Comparison of ENCODE assay signal across 10 cellular contexts in genomic region chr10:21293518-21294356, GRCh38.
DNase-seq lines count a peak whose midpoint lies in the region; TF ChIP-seq lines count a peak whose summit lies in the region.
"Had no signal": no experiment of that assay in that cellular context is flagged by ENCODE, and none has a peak within 500 bp of the region (broad histone marks: within the 10 kb centered on the region; RNA-seq: fewer than 3 reads in every experiment).

No MANE protein-coding gene starts in this region.

- H3K9me3 Mint-ChIP-seq in Caco-2 (ENCODE audit: unreplicated experiment) (no peaks in the 10 kb centered on the region), chondrocyte (ENCODE audit: low read depth) (no peaks in the 10 kb centered on the region)
- H3K9me3 Mint-ChIP-seq: CD4-positive, CD25-positive, alpha-beta regulatory T cell had no signal

- no TSS peak for BruUV-seq in Caco-2 (replicated peaks; lab: Mats Ljungman, UMichigan)

- POLR2A ChIA-PET in Caco-2 (lab: Charles Lee), result interaction anchor here (0.6 to 1.2 kb wide), 6 partner anchors 14 to 334 kb away, joined by 3 to 9 read pairs (median 4); partner anchors contain the start of gene SKIDA1

- H3K36me3 ChIP-seq in Caco-2 (ENCODE audit: control insufficient read depth, insufficient read depth, low read length) (no peaks in the 10 kb centered on the region), mesendoderm (ENCODE audit: control insufficient read depth, insufficient read depth, low read length) (no peaks in the 10 kb centered on the region)

- H3K4me3 Mint-ChIP-seq in Caco-2 (ENCODE audit: unreplicated experiment), result peak overlapping the region; percentile 73
- peak overlapping the region; percentile 45 for H3K4me3 Mint-ChIP-seq in chondrocyte (ENCODE audit: unreplicated experiment)
- H3K4me3 Mint-ChIP-seq: CD4-positive, CD25-positive, alpha-beta regulatory T cell had no signal

- H3K4ac ChIP-seq in mesendoderm (ENCODE audit: low read depth, low read length), result peak overlapping the region; percentile 89

- H4K5ac ChIP-seq in mesendoderm (ENCODE audit: low read length), result peak overlapping the region; percentile 1

- H3K27ac Mint-ChIP-seq in Caco-2 (ENCODE audit: unreplicated experiment) (peak overlapping the region; percentile 65), chondrocyte (ENCODE audit: unreplicated experiment) (peak overlapping the region; percentile 78)

- H3K18ac ChIP-seq in mesendoderm (ENCODE audit: low read length), result peak overlapping the region; percentile 95

- H3K79me2 ChIP-seq in mesendoderm (ENCODE audit: control insufficient read depth, insufficient read depth, low read length), result peaks cover 5% of the 10 kb centered on the region

- CTCF ChIA-PET in Caco-2 (lab: Charles Lee), result interaction anchor here (0.6 to 1.1 kb wide), 6 partner anchors 12 to 738 kb away, joined by 3 to 4 read pairs (median 3); no protein-coding TSS in a partner anchor

- H3K4me1 Mint-ChIP-seq in Caco-2 (ENCODE audit: low read depth, unreplicated experiment) (peaks cover 45% of the 10 kb centered on the region), chondrocyte (ENCODE audit: low read depth) (peaks cover 39% of the 10 kb centered on the region)

- H3K56ac ChIP-seq in mesendoderm (ENCODE audit: low read length), result peak overlapping the region; percentile 83

- H3K9me3 ChIP-seq in Caco-2, result 0 out of 2 replicates have a peak, but pooled peaks cover 3% of the 10 kb centered on the region

- peaks cover 16% of the 10 kb centered on the region for H3K36me3 Mint-ChIP-seq in Caco-2 (ENCODE audit: insufficient read depth, unreplicated experiment)
- peaks cover 2% of the 10 kb centered on the region for H3K36me3 Mint-ChIP-seq in chondrocyte (ENCODE audit: low read depth)
- H3K36me3 Mint-ChIP-seq: CD4-positive, CD25-positive, alpha-beta regulatory T cell had no signal

- intact Hi-C loops in Caco-2 (cut with micrococcal nuclease; ENCODE audit: unreplicated experiment), result loop anchor here (1.0 to 5.0 kb wide), 6 partner anchors 11 to 184 kb away; no protein-coding TSS in a partner anchor

- peak overlapping the region; percentile 57 for H4K8ac ChIP-seq in mesendoderm (ENCODE audit: low read depth, low read length)

- no peaks in the 10 kb centered on the region for H3K79me1 ChIP-seq in mesendoderm (ENCODE audit: low read length)

- peak overlapping the region; percentile 69 for H3K9ac ChIP-seq in mesendoderm (ENCODE audit: low read length)

- peak overlapping the region; percentile 78 for H2BK120ac ChIP-seq in mesendoderm (ENCODE audit: low read depth, low read length)

- no peak overlapping the region for H3K23ac ChIP-seq in mesendoderm (ENCODE audit: low read length)

- peak overlapping the region; percentile 93 for H2BK15ac ChIP-seq in mesendoderm (replicated peaks; ENCODE audit: low read depth)

- peak overlapping the region; percentile 76 for H2BK5ac ChIP-seq in mesendoderm (ENCODE audit: low read length)

- H3K4me1 ChIP-seq in Caco-2 (peaks cover 53% of the 10 kb centered on the region), mesendoderm (ENCODE audit: control insufficient read depth, low read depth, low read length) (peaks cover 6% of the 10 kb centered on the region)

- TF ChIP-seq CTCF in Caco-2 (IDR thresholded peaks at IDR 0.05; ENCODE audit: insufficient read depth in 1 of 2, low read depth in 1 of 2, low read length in 1 of 2, severe bottlenecking in 1 of 2, unreplicated experiment in 1 of 2) (no peak), chondrocyte (IDR thresholded peaks at IDR 0.05) (no peak)

- H3K4me2 ChIP-seq in mesendoderm (ENCODE audit: low read length), result peak overlapping the region; percentile 5

- DNase-seq in Caco-2 (peak; percentile 65 to 77), NCI-H146 (lab: John Stamatoyannopoulos, UW) (peak; percentile 39), chondrocyte (ENCODE audit: low spot score) (no peak), mesendoderm (peak; percentile 84), midbrain (lab: John Stamatoyannopoulos, UW) (no peak), anterior cingulate cortex (lab: John Stamatoyannopoulos, UW) (no peak), NCI-H1092 treated with DMSO at 0.1 percent for 48 hours (lab: John Stamatoyannopoulos, UW) (no peak)
- no peak for DNase-seq in activated CD4-positive, alpha-beta T cell treated with anti-CD3 and anti-CD28 coated beads, Interleukin-2, amount 50 U/mL, for 4 hours
- DNase-seq: CD4-positive, CD25-positive, alpha-beta regulatory T cell; stimulated activated CD4-positive, alpha-beta T cell treated with anti-CD3 and anti-CD28 coated beads, Interleukin-2, amount 100 ng/mL, for 24 hours had no signal

- H3K27me3 Mint-ChIP-seq in Caco-2 (ENCODE audit: insufficient read depth, unreplicated experiment) (no peaks in the 10 kb centered on the region), chondrocyte (ENCODE audit: low read depth) (peaks cover 2% of the 10 kb centered on the region)

- no CpG with 5 or more reads among the region's 9 CpGs for WGBS in mesendoderm (ENCODE audit: extremely low coverage, insufficient coverage, low lambda C conversion rate)

- H3K27ac ChIP-seq in mesendoderm (ENCODE audit: low read depth, low read length), result peak overlapping the region; percentile 80

- peak overlapping the region; percentile 75 for H2AK5ac ChIP-seq in mesendoderm (ENCODE audit: low read length)

- H3K27me3 ChIP-seq in Caco-2 (replicated peaks; ENCODE audit: control insufficient read depth, insufficient read depth, low read length), result no peaks in the 10 kb centered on the region
- no peaks in the 10 kb centered on the region for H3K27me3 ChIP-seq in mesendoderm (ENCODE audit: insufficient read depth, low read length, poor library complexity)

- H3K4me3 ChIP-seq in Caco-2 (ENCODE audit: low read depth, low read length) (peak overlapping the region; percentile 29; the same call in 1 of the 2 replicates), mesendoderm (ENCODE audit: low read length) (no peak overlapping the region)

Comparison
In these comparisons a context has a peak if more than half of its experiments do, and no peak if none do; other contexts are left out.
1. DNase-seq: peak in Caco-2 (2 of 2), NCI-H146 (single experiment) and mesendoderm (single experiment); none in chondrocyte (single experiment), midbrain (single experiment), anterior cingulate cortex (0 of 58), NCI-H1092 treated with DMSO at 0.1 percent for 48 hours (single experiment) and activated CD4-positive, alpha-beta T cell treated with anti-CD3 and anti-CD28 coated beads, Interleukin-2, amount 50 U/mL, for 4 hours (0 of 2).